33 cellular contexts compared by ENCODE assay signal in the genomic region with DNA sequence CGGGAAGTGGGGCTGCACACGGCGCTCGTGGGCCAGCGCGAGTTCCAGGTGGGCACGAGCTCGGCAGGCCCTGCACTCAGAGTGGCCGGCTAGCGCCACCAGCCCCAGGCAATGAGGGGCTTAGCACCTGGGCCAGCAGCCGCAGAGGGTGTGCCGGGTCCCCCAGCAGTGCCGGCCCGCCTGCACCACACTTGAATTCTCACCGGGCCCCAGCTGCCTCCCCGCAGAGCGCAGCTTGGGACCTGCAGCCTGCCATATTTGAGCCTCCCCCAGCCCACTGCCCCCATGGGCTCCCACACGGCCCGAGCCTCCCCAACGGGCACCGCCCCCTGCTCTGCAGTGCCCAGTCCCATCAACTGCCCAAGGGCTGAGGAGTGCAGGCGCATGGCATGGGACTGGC.
"Had no signal": no experiment of that assay in that cellular context is flagged by ENCODE, and none has a peak within 500 bp of the region (broad histone marks: within the 10 kb centered on the region; RNA-seq: fewer than 3 reads in every experiment).

No MANE protein-coding gene starts in this region.

- DNase-seq: activated effector memory CD4-positive, alpha-beta T cell treated with anti-CD3 and anti-CD28 coated beads, Interleukin-2, amount 50 U/mL, for 16 hours; activated effector memory CD4-positive, alpha-beta T cell treated with Interleukin-2 at 50 U/mL for 16 hours; activated gamma-delta T cell; activated gamma-delta T cell treated with Interleukin-2 at 50 U/mL for 16 hours; activated naive CD4-positive, alpha-beta T cell; activated naive CD4-positive, alpha-beta T cell treated with anti-CD3 and anti-CD28 coated beads for 36 hours; activated naive CD4-positive, alpha-beta T cell treated with anti-CD3 and anti-CD28 coated beads, Interleukin-2, amount 10 ng/mL, durations not matched to agents 7 days and 5 days; activated naive CD4-positive, alpha-beta T cell treated with anti-CD3 and anti-CD28 coated beads, Interleukin-2, amount 50 U/mL, for 16 hours; activated naive CD4-positive, alpha-beta T cell treated with Interleukin-2 at 50 U/mL for 16 hours; activated naive CD8-positive, alpha-beta T cell treated with anti-CD3 and anti-CD28 coated beads for 36 hours; activated naive CD8-positive, alpha-beta T cell treated with anti-CD3 and anti-CD28 coated beads, Interleukin-2, amount 10 ng/mL, durations not matched to agents 7 days and 5 days; activated naive CD8-positive, alpha-beta T cell treated with anti-CD3 and anti-CD28 coated beads, Interleukin-2, amount 50 U/mL, for 24 hours; activated T-cell treated with anti-CD3 and anti-CD28 coated beads, Interleukin-2, amount 50 U/mL, for 24 hours; activated T-cell treated with anti-CD3 and anti-CD28 coated beads, Interleukin-2, amount 50 U/mL, for 4 hours; activated T-cell treated with anti-CD3 and anti-CD28 coated beads, Interleukin-2, amount 50 U/mL, for 48 hours; activated T-cell treated with anti-CD3 and anti-CD28 coated beads, Interleukin-2, amount 50 U/mL, for 72 hours; adrenal gland; amniotic stem cell; amygdala; anterior cingulate cortex; aorta; body of pancreas; brain microvascular endothelial cell; caudate nucleus; central memory CD4-positive, alpha-beta T cell; cerebellar nuclear complex had no signal

- H3K27me3 ChIP-seq: adrenal gland, ascending aorta, body of pancreas, brain microvascular endothelial cell, breast epithelium, cardiac muscle cell had no signal

- H3K36me3 ChIP-seq: adrenal gland, ascending aorta, brain microvascular endothelial cell, breast epithelium, cardiac muscle cell had no signal

- H3K27ac ChIP-seq: adrenal gland, ascending aorta, body of pancreas, brain microvascular endothelial cell, breast epithelium, cardiac muscle cell had no signal

- H3K4me1 ChIP-seq: adrenal gland, ascending aorta, body of pancreas, breast epithelium had no signal

- H3K9me3 ChIP-seq: adrenal gland had no signal

- FAIRE-seq: astrocyte, bronchial epithelial cell had no signal

- ATAC-seq: activated naive CD4-positive, alpha-beta T cell treated with anti-CD3 and anti-CD28 coated beads, Interleukin-2, amount 50 U/mL, for 72 hours; activated naive CD8-positive, alpha-beta T cell treated with anti-CD3 and anti-CD28 coated beads, Interleukin-2, amount 50 U/mL, for 24 hours; activated T-cell treated with anti-CD3 and anti-CD28 coated beads, Interleukin-2, amount 50 U/mL, for 4 hours; activated T-cell treated with anti-CD3 and anti-CD28 coated beads, Interleukin-2, amount 50 U/mL, for 72 hours; activated T-helper 17 cell treated with anti-CD3 and anti-CD28 coated beads, Interleukin-2, amount 50 U/mL, for 72 hours; body of pancreas had no signal

- H3K4me3 ChIP-seq: adrenal gland, ascending aorta, body of pancreas, breast epithelium, cardiac muscle cell had no signal
